ENCODE assay signal across 8 cellular contexts in the genomic region with DNA sequence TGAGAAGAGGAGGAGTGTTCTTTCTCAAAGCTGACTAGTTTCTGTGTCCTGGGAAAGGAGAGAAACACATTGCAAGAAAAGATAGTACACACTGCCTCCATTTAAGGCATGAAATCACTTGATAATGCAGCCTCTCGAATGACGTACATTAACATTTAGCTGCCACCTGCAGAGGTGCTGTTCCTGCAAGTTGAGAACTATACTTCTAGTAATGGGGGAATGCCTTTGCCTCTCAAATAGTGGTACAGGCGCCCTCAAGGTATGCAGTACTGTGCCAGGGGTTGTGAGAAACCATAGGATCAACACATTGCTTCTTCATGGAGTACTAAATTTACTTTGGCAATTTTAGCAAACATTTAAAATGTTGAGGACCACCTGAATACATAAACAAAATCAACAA. TPM values are rescaled to one million over a fixed set of nuclear protein-coding genes. Genes with fewer than 3 reads are reported as not detected.
"Had no signal": no experiment of that assay in that cellular context is flagged by ENCODE, and none has a peak within 500 bp of the region (broad histone marks: within the 10 kb centered on the region; RNA-seq: fewer than 3 reads in every experiment).

No MANE protein-coding gene starts in this region.

- FAIRE-seq: H54, HTR-8/SVneo, K562 had no signal

- ATAC-seq: K562 had no signal

- H3K4me3 ChIP-seq: K562 had no signal

- H3K4me3 Mint-ChIP-seq: H9 had no signal

- DNase-seq: GOT3, H9, HCEC 1CT, IMR-90 had no signal

RNA-seq across cellular contexts. Expression of gene IMPG1, which starts 20.1 kb away (rescaled TPM):
- total RNA-seq: H9, HT-29, IMR-90, K562 had no signal
- polyA plus RNA-seq: IMR-90, K562 had no signal
